ENCODE assay signal across 21 cellular contexts in genomic region chr16:89537549-89537925, GRCh38. TPM values are rescaled to one million over a fixed set of nuclear protein-coding genes. Genes with fewer than 3 reads are reported as not detected.
"Had no signal": no experiment of that assay in that cellular context is flagged by ENCODE, and none has a peak within 500 bp of the region (broad histone marks: within the 10 kb centered on the region; RNA-seq: fewer than 3 reads in every experiment).

No MANE protein-coding gene starts in this region.

- ATAC-seq: activated CD8-positive, alpha-beta T cell treated with anti-CD3 and anti-CD28 coated beads, Interleukin-2, amount 10 ng/mL, durations not matched to agents 7 days and 5 days; body of pancreas; effector memory CD8-positive, alpha-beta T cell; esophagus mucosa; stimulated activated naive B cell treated with anti-CD40 and anti-IgM and Interleukin-4, amounts not matched to agents 10 μg/mL and 1 μg/mL and 100 μg/mL, for 72 hours; T-cell had no signal

- FAIRE-seq: endothelial cell of umbilical vein, TTC549 had no signal

- DNase-seq: activated CD4-positive, alpha-beta T cell treated with anti-CD3 and anti-CD28 coated beads for 1 hour; activated CD4-positive, alpha-beta T cell treated with anti-CD3 and anti-CD28 coated beads, Interleukin-2, amount 50 U/mL, for 1 hour; activated CD8-positive, alpha-beta T cell treated with anti-CD3 and anti-CD28 coated beads, Interleukin-2, amount 10 ng/mL, durations not matched to agents 7 days and 5 days; activated naive CD8-positive, alpha-beta T cell treated with anti-CD3 and anti-CD28 coated beads for 36 hours; activated T-cell treated with anti-CD3 and anti-CD28 coated beads, Interleukin-2, amount 50 U/mL, for 1 hour; body of pancreas; effector memory CD8-positive, alpha-beta T cell; foreskin melanocyte; kidney glomerular epithelial cell; left ventricle myocardium inferior; mammary epithelial cell; nephron progenitor cell; stimulated activated CD4-positive, alpha-beta T cell treated with anti-CD3 and anti-CD28 coated beads, Interleukin-2, amount 100 ng/mL, for 48 hours; stimulated activated CD8-positive, alpha-beta memory T cell treated with anti-CD3 and anti-CD28 coated beads, Interleukin-4, amount 100 ng/mL, for 48 hours; stimulated activated naive B cell treated with anti-CD40 and anti-IgM and Interleukin-4, amounts not matched to agents 10 μg/mL and 1 μg/mL and 100 μg/mL, for 72 hours; T-cell; upper lobe of left lung had no signal

- H3K4me3 ChIP-seq: body of pancreas, left ventricle myocardium inferior, upper lobe of left lung had no signal

- H3K4me1 ChIP-seq: body of pancreas had no signal

- H3K9me3 ChIP-seq: body of pancreas, left ventricle myocardium inferior, upper lobe of left lung had no signal

- H3K27ac ChIP-seq: body of pancreas, left ventricle myocardium inferior, upper lobe of left lung had no signal

- H3K27me3 ChIP-seq: body of pancreas, upper lobe of left lung had no signal

RNA-seq across cellular contexts. Expression of gene CPNE7, which starts 38.0 kb away (rescaled TPM):
- total RNA-seq: cardiac septum, left ventricle myocardium inferior had no signal
